In genomic region chr10:101005869-101006567, GRCh38 we compare ENCODE assay signal across 21 cellular contexts. TPM values are rescaled to one million over a fixed set of nuclear protein-coding genes. Genes with fewer than 3 reads are reported as not detected.
DNase-seq lines count a peak whose midpoint lies in the region; ATAC-seq, FAIRE-seq and TF ChIP-seq lines count a peak whose summit lies in the region.
"Had no signal": no experiment of that assay in that cellular context is flagged by ENCODE, and none has a peak within 500 bp of the region (broad histone marks: within the 10 kb centered on the region; RNA-seq: fewer than 3 reads in every experiment).

No MANE protein-coding gene starts in this region.

- H3K27ac ChIP-seq in A549 (no peak overlapping the region), RWPE1 (peak overlapping the region; percentile 63), layer of hippocampus (ENCODE audit: low read depth, low read length) (peak overlapping the region; percentile 86), body of pancreas (no peak overlapping the region)

- no peaks in the 10 kb centered on the region for H3K9me3 ChIP-seq in A549
- no peaks in the 10 kb centered on the region for H3K9me3 ChIP-seq in body of pancreas
- H3K9me3 ChIP-seq: Caco-2 had no signal

- intact Hi-C loops in body of pancreas (cut with DNase I): no loop called here

- H3K4me3 ChIP-seq in A549 (no peak overlapping the region), body of pancreas (no peak overlapping the region)

- H3K9me3 Mint-ChIP-seq in osteocyte (ENCODE audit: unreplicated experiment): no peaks in the 10 kb centered on the region
- H3K9me3 Mint-ChIP-seq: CD4-positive, CD25-positive, alpha-beta regulatory T cell had no signal

- TF ChIP-seq POLR2A in A549 (IDR thresholded peaks at IDR 0.05; ENCODE audit: low read length) (no peak), body of pancreas (IDR thresholded peaks at IDR 0.05) (no peak)

- no peak for TF ChIP-seq CTCF in A549 (IDR thresholded peaks at IDR 0.05)
- no peak for TF ChIP-seq CTCF in RWPE1 (conservative IDR thresholded peaks at IDR 0.05; ENCODE audit: low read depth)
- no peak for TF ChIP-seq CTCF in osteocyte (IDR thresholded peaks at IDR 0.05)
- TF ChIP-seq CTCF in body of pancreas (IDR thresholded peaks at IDR 0.05): no peak

- FAIRE-seq in A549 (lab: Jason Lieb, UNC): no peak

- H3K27me3 ChIP-seq in layer of hippocampus (ENCODE audit: control insufficient read depth, insufficient read depth, low read length): no peaks in the 10 kb centered on the region
- no peaks in the 10 kb centered on the region for H3K27me3 ChIP-seq in body of pancreas

- H3K36me3 ChIP-seq in body of pancreas (replicated peaks in 1 of 2; ENCODE audit: insufficient read depth in 1 of 2, low read depth in 2 of 2): peaks cover 4 to 5% of the 10 kb centered on the region in 2 donors

- H3K4me3 Mint-ChIP-seq in osteocyte (ENCODE audit: unreplicated experiment): no peak overlapping the region
- H3K4me3 Mint-ChIP-seq: B cell; CD4-positive, CD25-positive, alpha-beta regulatory T cell had no signal

- H3K27me3 Mint-ChIP-seq in osteocyte (ENCODE audit: unreplicated experiment): no peaks in the 10 kb centered on the region
- H3K27me3 Mint-ChIP-seq: B cell had no signal

- ATAC-seq in A549 (no peak), GM21717 (IDR thresholded peaks at IDR 0.05; ENCODE audit: unreplicated experiment) (no peak), body of pancreas (no peak), GM21529 (IDR thresholded peaks at IDR 0.05; ENCODE audit: unreplicated experiment) (no peak), HG03354 (IDR thresholded peaks at IDR 0.05; ENCODE audit: poor library complexity, severe bottlenecking, unreplicated experiment) (no peak)
- ATAC-seq: HCT116 had no signal

- H3K4me1 ChIP-seq in A549 (peaks cover 10% of the 10 kb centered on the region; the same call in 2 of the 3 replicates), body of pancreas (peaks cover 15% of the 10 kb centered on the region)

- peaks cover 13% of the 10 kb centered on the region for H3K36me3 Mint-ChIP-seq in osteocyte (ENCODE audit: unreplicated experiment)

- peak overlapping the region; percentile 34 for H3K27ac Mint-ChIP-seq in osteocyte (ENCODE audit: unreplicated experiment)
- H3K27ac Mint-ChIP-seq: B cell had no signal

- POLR2A ChIA-PET in A549 (lab: Yijun Ruan, JAX): interaction anchor here (1.2 kb wide), 1 partner anchor 12 kb away, joined by 3 read pairs; no protein-coding TSS in a partner anchor
- POLR2A ChIA-PET in RWPE1 (lab: Yijun Ruan, JAX; ENCODE audit: low non-redundant PET): interaction anchor here (0.9 to 1.1 kb wide), 2 partner anchors 8 to 37 kb away, joined by 3 read pairs; no protein-coding TSS in a partner anchor

- H3K4me1 Mint-ChIP-seq in osteocyte (ENCODE audit: unreplicated experiment): peaks cover 11% of the 10 kb centered on the region

- CTCF ChIA-PET in A549 (lab: Yijun Ruan, JAX): interaction anchor here (1.3 to 25.8 kb wide), 4 partner anchors 11 to 136 kb away, joined by 3 to 608 read pairs (median 156); partner anchors contain the start of genes LZTS2, MRPL43 and TWNK
- CTCF ChIA-PET in RWPE1 (lab: Yijun Ruan, JAX): interaction anchor here (1.0 to 3.6 kb wide), 2 partner anchors 12 to 60 kb away, joined by 4 to 19 read pairs; no protein-coding TSS in a partner anchor

- no peak for TF ChIP-seq RAD21 in A549 (conservative IDR thresholded peaks at IDR 0.05 in 1 of 2, IDR thresholded peaks at IDR 0.05 in 1 of 2)

- no peak for TF ChIP-seq EP300 in A549 (IDR thresholded peaks at IDR 0.05)

- H3K4me2 ChIP-seq in A549: no peak overlapping the region

- DNase-seq in A549 (ENCODE audit: low read depth in 1 of 2, low spot score in 1 of 2): no peak
- no peak for DNase-seq in RWPE1 (ENCODE audit: low spot score)
- DNase-seq in osteocyte (ENCODE audit: extremely low spot score, unreplicated experiment): no peak
- DNase-seq in body of pancreas: no peak
- DNase-seq: ACHN; Caco-2; CD4-positive, CD25-positive, alpha-beta regulatory T cell; DMS153; KBM-7; NCI-H1436; NCI-H2029; NCI-H2171 treated with DMSO at 0.1 percent for 48 hours; NCI-H446 treated with DMSO at 0.1 percent for 48 hours; OCI-M1; SIG-M5 had no signal

- 80% methylated on average over 3 of the region's 4 CpGs for WGBS in A549 (ENCODE audit: missing lambda C conversion rate)
- WGBS in body of pancreas, 2 donors: 91 to 92% methylated on average over 2 to 4 of the region's 4 CpGs

TF ChIP-seq in A549, 52 proteins besides CTCF, POLR2A, EP300 and RAD21:
- TF ChIP-seq, protein P1, sequence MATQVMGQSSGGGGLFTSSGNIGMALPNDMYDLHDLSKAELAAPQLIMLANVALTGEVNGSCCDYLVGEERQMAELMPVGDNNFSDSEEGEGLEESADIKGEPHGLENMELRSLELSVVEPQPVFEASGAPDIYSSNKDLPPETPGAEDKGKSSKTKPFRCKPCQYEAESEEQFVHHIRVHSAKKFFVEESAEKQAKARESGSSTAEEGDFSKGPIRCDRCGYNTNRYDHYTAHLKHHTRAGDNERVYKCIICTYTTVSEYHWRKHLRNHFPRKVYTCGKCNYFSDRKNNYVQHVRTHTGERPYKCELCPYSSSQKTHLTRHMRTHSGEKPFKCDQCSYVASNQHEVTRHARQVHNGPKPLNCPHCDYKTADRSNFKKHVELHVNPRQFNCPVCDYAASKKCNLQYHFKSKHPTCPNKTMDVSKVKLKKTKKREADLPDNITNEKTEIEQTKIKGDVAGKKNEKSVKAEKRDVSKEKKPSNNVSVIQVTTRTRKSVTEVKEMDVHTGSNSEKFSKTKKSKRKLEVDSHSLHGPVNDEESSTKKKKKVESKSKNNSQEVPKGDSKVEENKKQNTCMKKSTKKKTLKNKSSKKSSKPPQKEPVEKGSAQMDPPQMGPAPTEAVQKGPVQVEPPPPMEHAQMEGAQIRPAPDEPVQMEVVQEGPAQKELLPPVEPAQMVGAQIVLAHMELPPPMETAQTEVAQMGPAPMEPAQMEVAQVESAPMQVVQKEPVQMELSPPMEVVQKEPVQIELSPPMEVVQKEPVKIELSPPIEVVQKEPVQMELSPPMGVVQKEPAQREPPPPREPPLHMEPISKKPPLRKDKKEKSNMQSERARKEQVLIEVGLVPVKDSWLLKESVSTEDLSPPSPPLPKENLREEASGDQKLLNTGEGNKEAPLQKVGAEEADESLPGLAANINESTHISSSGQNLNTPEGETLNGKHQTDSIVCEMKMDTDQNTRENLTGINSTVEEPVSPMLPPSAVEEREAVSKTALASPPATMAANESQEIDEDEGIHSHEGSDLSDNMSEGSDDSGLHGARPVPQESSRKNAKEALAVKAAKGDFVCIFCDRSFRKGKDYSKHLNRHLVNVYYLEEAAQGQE (IDR thresholded peaks at IDR 0.05): peak; percentile 37; the same call in 1 of the 2 replicates
- 0 out of 2 replicates have a peak, but pooled peaks have one; percentile 42 for TF ChIP-seq ESRRA (IDR thresholded peaks at IDR 0.05; ENCODE audit: borderline replicate concordance, low read length)
- TF ChIP-seq NPAS2 (CRISPR knock-in tag; IDR thresholded peaks at IDR 0.05; ENCODE audit: borderline replicate concordance): no peak
TF ChIP-seq in A549: peak in this region for 2.

RNA-seq across cellular contexts. Expression of gene LZTS2, which starts 6.4 kb away (rescaled TPM):
- polyA plus RNA-seq in A549 (2011; rRNA removed): 13.8 and 15.7 TPM in 2 replicates
- polyA plus RNA-seq in A549 (2012; cell fraction: cytosol; rRNA removed): 24.1 and 41.0 TPM in 2 replicates
- polyA plus RNA-seq in A549 (2012; cell fraction: nucleus; rRNA removed): 98.0 and 113 TPM in 2 replicates
- 23.8 to 35.5 TPM (median 34.0 TPM) in 3 replicates for polyA plus RNA-seq in A549 (2017; fragmentation: RNase III; extraction: RNeasy Plus Mini Kit Qiagen cat#74134 plus additional on column Dnase treatment)
- 17.2 and 17.9 TPM in 2 replicates for polyA minus RNA-seq in A549 (2011; rRNA and poly(A)+ RNA removed)
- total RNA-seq in osteocyte: 69.9 and 72.1 TPM in 2 replicates
- total RNA-seq in body of pancreas: 10 to 100 TPM; 29.7 to 38.4 TPM

RNA-seq across cellular contexts. Expression of gene TWNK, which starts 18.7 kb away (rescaled TPM):
- polyA plus RNA-seq in A549 (2011; rRNA removed): 21.1 and 26.7 TPM in 2 replicates
- polyA plus RNA-seq in A549 (2012; cell fraction: cytosol; rRNA removed): 19.5 and 21.8 TPM in 2 replicates
- polyA plus RNA-seq in A549 (2012; cell fraction: nucleus; rRNA removed): 16.0 and 20.8 TPM in 2 replicates
- polyA plus RNA-seq in A549 (2017; fragmentation: RNase III; extraction: RNeasy Plus Mini Kit Qiagen cat#74134 plus additional on column Dnase treatment): 34.7 to 36.0 TPM (median 35.9 TPM) in 3 replicates
- polyA minus RNA-seq in A549 (2011; rRNA and poly(A)+ RNA removed): 21.0 and 21.4 TPM in 2 replicates
- total RNA-seq in osteocyte: 7.1 and 7.7 TPM in 2 replicates
- total RNA-seq in body of pancreas: 1 to 10 TPM; 1.8 to 2.3 TPM

RNA-seq across cellular contexts. Expression of gene MRPL43, which starts 18.7 kb away (rescaled TPM):
- polyA plus RNA-seq in A549 (2011; rRNA removed) (76.3 and 77.4 TPM in 2 replicates), A549 (2017; fragmentation: RNase III; extraction: RNeasy Plus Mini Kit Qiagen cat#74134 plus additional on column Dnase treatment) (82.2 to 86.7 TPM (median 83.4 TPM) in 3 replicates)
- 193 and 212 TPM in 2 replicates for polyA plus RNA-seq in A549 (2012; cell fraction: cytosol; rRNA removed)
- 145 and 218 TPM in 2 replicates for polyA plus RNA-seq in A549 (2012; cell fraction: nucleus; rRNA removed)
- polyA minus RNA-seq in A549 (2011; rRNA and poly(A)+ RNA removed): 17.5 and 27.5 TPM in 2 replicates
- total RNA-seq in osteocyte (70.5 and 81.6 TPM in 2 replicates), body of pancreas (10 to 100 TPM; 53.7 to 90.5 TPM)

RNA-seq across cellular contexts. Expression of gene PDZD7, which starts 24.9 kb away (rescaled TPM):
- polyA plus RNA-seq in A549 (2011; rRNA removed) (0.20 and 0.21 TPM in 2 replicates), A549 (2017; fragmentation: RNase III; extraction: RNeasy Plus Mini Kit Qiagen cat#74134 plus additional on column Dnase treatment) (0.56 to 0.79 TPM (median 0.63 TPM) in 3 replicates)
- 0.94 and 1.1 TPM in 2 replicates for polyA plus RNA-seq in A549 (2012; cell fraction: cytosol; rRNA removed)
- polyA plus RNA-seq in A549 (2012; cell fraction: nucleus; rRNA removed): 2.1 and 2.3 TPM in 2 replicates
- polyA minus RNA-seq in A549 (2011; rRNA and poly(A)+ RNA removed): 0.25 and 0.44 TPM in 2 replicates
- total RNA-seq in osteocyte (1.9 and 2.1 TPM in 2 replicates), body of pancreas (under 1 TPM; 0.52 to 0.66 TPM)

RNA-seq across cellular contexts. Expression of gene SFXN3, which starts 25.0 kb away (rescaled TPM):
- 33.7 and 42.1 TPM in 2 replicates for polyA plus RNA-seq in A549 (2011; rRNA removed)
- polyA plus RNA-seq in A549 (2012; cell fraction: cytosol; rRNA removed): 32.4 and 40.0 TPM in 2 replicates
- polyA plus RNA-seq in A549 (2012; cell fraction: nucleus; rRNA removed): 97.7 and 113 TPM in 2 replicates
- polyA plus RNA-seq in A549 (2017; fragmentation: RNase III; extraction: RNeasy Plus Mini Kit Qiagen cat#74134 plus additional on column Dnase treatment): 26.3 to 27.6 TPM (median 26.4 TPM) in 3 replicates
- 57.2 and 59.7 TPM in 2 replicates for polyA minus RNA-seq in A549 (2011; rRNA and poly(A)+ RNA removed)
- 78.3 and 81.0 TPM in 2 replicates for total RNA-seq in osteocyte
- total RNA-seq in body of pancreas: 10 to 100 TPM; 23.4 to 61.7 TPM

Comparison
In these comparisons a context has a peak if more than half of its experiments do, and no peak if none do; other contexts are left out.
1. H3K27ac ChIP-seq: peak in RWPE1 (single experiment) and layer of hippocampus (single experiment); none in A549 (0 of 2) and body of pancreas (0 of 4).